ENCODE assay signal across 14 cellular contexts in genomic region chr3:128485283-128486156, GRCh38. TPM values are rescaled to one million over a fixed set of nuclear protein-coding genes. Genes with fewer than 3 reads are reported as not detected.
DNase-seq lines count a peak whose midpoint lies in the region; ATAC-seq and TF ChIP-seq lines count a peak whose summit lies in the region.
"Had no signal": no experiment of that assay in that cellular context is flagged by ENCODE, and none has a peak within 500 bp of the region (broad histone marks: within the 10 kb centered on the region; RNA-seq: fewer than 3 reads in every experiment).

No MANE protein-coding gene starts in this region.

- peak overlapping the region in 3 of 4 donors; percentile 2 to 66 (median 7) for H3K27ac ChIP-seq in esophagus muscularis mucosa (replicated peaks in 1 of 4)
- H3K27ac ChIP-seq in ovary: no peak overlapping the region
- H3K27ac ChIP-seq: RWPE1 had no signal

- POLR2A ChIA-PET in BJ (lab: Charles Lee): no interaction called here

- no peaks in the 10 kb centered on the region for H3K9me3 Mint-ChIP-seq in IgD-negative memory B cell

- H3K27me3 Mint-ChIP-seq in IgD-negative memory B cell: peaks cover 63% of the 10 kb centered on the region

- H3K4me1 Mint-ChIP-seq in IgD-negative memory B cell: peaks cover 12 to 16% (median 16%) of the 10 kb centered on the region in 3 donors

- H3K9me3 ChIP-seq in esophagus muscularis mucosa: no peaks in the 10 kb centered on the region
- no peaks in the 10 kb centered on the region for H3K9me3 ChIP-seq in ovary

- H3K4me1 ChIP-seq in esophagus muscularis mucosa (peaks cover 63 to 87% (median 82%) of the 10 kb centered on the region in 4 donors), ovary (ENCODE audit: insufficient read depth) (peaks cover 19% of the 10 kb centered on the region)

- H3K4me3 ChIP-seq in BJ (ENCODE audit: low read depth, low read length): peak overlapping the region; percentile 91
- H3K4me3 ChIP-seq in esophagus muscularis mucosa: peak overlapping the region; percentile 59 to 63 (median 62)
- peak overlapping the region; percentile 58 for H3K4me3 ChIP-seq in ovary

- CTCF ChIA-PET in BJ (lab: Yijun Ruan, JAX): interaction anchor here (0.8 to 2.1 kb wide), 4 partner anchors 12 to 315 kb away, joined by 3 to 9 read pairs (median 5); no protein-coding TSS in a partner anchor

- H3K4me3 Mint-ChIP-seq in IgD-negative memory B cell: no peak overlapping the region

- H3K36me3 Mint-ChIP-seq in IgD-negative memory B cell: no peaks in the 10 kb centered on the region

- 30% methylated on average over 24 of the region's 29 CpGs for WGBS in esophagus muscularis mucosa
- WGBS in ovary, 3 donors: 40 to 65% (median 49%) methylated on average over 29 of the region's 29 CpGs

- TF ChIP-seq POLR2A in esophagus muscularis mucosa (IDR thresholded peaks at IDR 0.05; ENCODE audit: low read depth): no peak
- TF ChIP-seq POLR2A in ovary (IDR thresholded peaks at IDR 0.05): no peak

- TF ChIP-seq EP300 in esophagus muscularis mucosa (IDR thresholded peaks at IDR 0.05) (no peak), ovary (IDR thresholded peaks at IDR 0.05) (no peak)

- ATAC-seq in GM19351 (IDR thresholded peaks at IDR 0.05; ENCODE audit: unreplicated experiment): no peak

- H3K27me3 ChIP-seq in BJ (ENCODE audit: control insufficient read depth, insufficient read depth, low read length): no peaks in the 10 kb centered on the region
- peaks cover 22 to 100% (median 94%) of the 10 kb centered on the region in 4 donors for H3K27me3 ChIP-seq in esophagus muscularis mucosa
- H3K27me3 ChIP-seq in ovary: peaks cover 2% of the 10 kb centered on the region

- H3K27ac Mint-ChIP-seq in IgD-negative memory B cell: peak overlapping the region in 2 of 3 donors; percentile 13 to 44

- DNase-seq in BJ (ENCODE audit: low read depth): no peak
- DNase-seq in esophagus muscularis mucosa (ENCODE audit: extremely low spot score): no peak
- no peak for DNase-seq in ovary
- DNase-seq in HK-2 (ENCODE audit: unreplicated experiment): no peak
- no peak for DNase-seq in activated naive CD4-positive, alpha-beta T cell treated with Interleukin-2 at 50 U/mL for 16 hours
- no peak for DNase-seq in NCI-H69 (lab: John Stamatoyannopoulos, UW)
- DNase-seq: activated CD4-positive, alpha-beta T cell treated with anti-CD3 and anti-CD28 coated beads for 1 hour; activated naive CD4-positive, alpha-beta T cell; COR-L47; NCI-H2107 had no signal

- intact Hi-C loops in esophagus muscularis mucosa (cut with DNase I): no loop called here
- intact Hi-C loops in ovary (cut with DNase I): loop anchor here in 1 of 4 donors (5.0 kb wide), 1 partner anchor 58 kb away; no protein-coding TSS in a partner anchor

- TF ChIP-seq CTCF in BJ (IDR thresholded peaks at IDR 0.05; ENCODE audit: insufficient read depth, low read depth, low read length) (no peak), esophagus muscularis mucosa (IDR thresholded peaks at IDR 0.05) (no peak), ovary (IDR thresholded peaks at IDR 0.05) (no peak)

- H3K36me3 ChIP-seq in BJ (ENCODE audit: control insufficient read depth, insufficient read depth, low read length): peaks cover 32% of the 10 kb centered on the region
- peaks cover 0 to 18% (median 0%) of the 10 kb centered on the region in 4 donors for H3K36me3 ChIP-seq in esophagus muscularis mucosa
- no peaks in the 10 kb centered on the region for H3K36me3 ChIP-seq in ovary

RNA-seq across cellular contexts. Expression of gene GATA2, which starts 7.5 kb away (rescaled TPM):
- 8.3 and 13.4 TPM in 2 replicates for polyA plus RNA-seq in BJ (2011; rRNA removed)
- polyA minus RNA-seq in BJ (2011; rRNA and poly(A)+ RNA removed): 9.4 and 10.9 TPM in 2 replicates
- polyA plus RNA-seq in IgD-negative memory B cell: 0.11 TPM
- 10 to 100 TPM in 3 of 4 donors, 1 to 10 TPM in 1; 10.0 to 16.9 (median 13.4) TPM for total RNA-seq in esophagus muscularis mucosa
- total RNA-seq in ovary: 10 to 100 TPM in 1 of 7 donors, 1 to 10 TPM in 6; 4.0 to 16.1 (median 6.1) TPM
- polyA plus RNA-seq in ovary: 1 to 10 TPM; 5.1 to 8.1 TPM

RNA-seq across cellular contexts. Expression of gene DNAJB8, which starts 18.8 kb away (rescaled TPM):
- polyA plus RNA-seq in BJ (2011; rRNA removed) (not detected in 2 replicates), IgD-negative memory B cell (not detected), ovary (not detected)
- not detected in 2 replicates for polyA minus RNA-seq in BJ (2011; rRNA and poly(A)+ RNA removed)
- total RNA-seq in esophagus muscularis mucosa (not detected), ovary (not detected)
- total RNA-seq: omental fat pad had no signal

Comparison
In these comparisons a context has a peak if more than half of its experiments do, and no peak if none do; other contexts are left out.
1. H3K27ac ChIP-seq: peak in esophagus muscularis mucosa (3 of 4); none in ovary (0 of 2).
2. Peak in every context shown above with its lines, with median percentiles within 50 percentile points of each other: H3K4me3 ChIP-seq.